In genomic region chr12:19625551-19625950, GRCh38 we compare ENCODE assay signal across 8 cellular contexts.
DNase-seq lines count a peak whose midpoint lies in the region; ATAC-seq and TF ChIP-seq lines count a peak whose summit lies in the region.
"Not testable (repeated sequence)": the region's sequence is repeated elsewhere in the genome, so short reads cannot be mapped to it uniquely, and the experiment has no call there.

No MANE protein-coding gene starts in this region.

- POLR2A ChIA-PET in activated naive CD8-positive, alpha-beta T cell treated with anti-CD3 and anti-CD28 coated beads, Interleukin-2, amount 10 ng/mL, durations not matched to agents 7 days and 5 days (lab: Charles Lee); MCF 10A (lab: Yijun Ruan, JAX): not testable (repeated sequence)

- CTCF ChIA-PET in MCF 10A (lab: Yijun Ruan, JAX), result interaction anchor here (0.7 to 2.2 kb wide), 3 partner anchors 8 to 33 kb away, joined by 3 to 9 read pairs (median 3); no protein-coding TSS in a partner anchor

- not testable (repeated sequence) for H3K4me1 Mint-ChIP-seq in activated naive CD8-positive, alpha-beta T cell treated with anti-CD3 and anti-CD28 coated beads, Interleukin-2, amount 10 ng/mL, durations not matched to agents 7 days and 5 days; MCF 10A (ENCODE audit: insufficient read depth, unreplicated experiment)
- peaks cover 51% of the 10 kb centered on the region for H3K4me1 Mint-ChIP-seq in mesothelial cell of epicardium

- intact Hi-C loops in MCF 10A (cut with micrococcal nuclease), result not testable (repeated sequence)

- DNase-seq in COLO668 (lab: John Stamatoyannopoulos, UW; ENCODE audit: unreplicated experiment) (peak; percentile 20), LHCN-M2 (ENCODE audit: low read depth) (peak; percentile 28), NCI-H69 (lab: John Stamatoyannopoulos, UW) (peak; percentile 13), MCF 10A (ENCODE audit: unreplicated experiment) (peak; percentile 20), fibroblast of pulmonary artery (ENCODE audit: low read depth) (peak; percentile 19), smooth muscle cell of the brain vasculature (ENCODE audit: low read depth, low spot score) (peak; percentile 77)
- DNase-seq in activated naive CD8-positive, alpha-beta T cell treated with anti-CD3 and anti-CD28 coated beads, Interleukin-2, amount 10 ng/mL, durations not matched to agents 7 days and 5 days; mesothelial cell of epicardium (ENCODE audit: low spot score in 2 of 2, unreplicated experiment in 2 of 2): not testable (repeated sequence)

- H3K36me3 Mint-ChIP-seq in activated naive CD8-positive, alpha-beta T cell treated with anti-CD3 and anti-CD28 coated beads, Interleukin-2, amount 10 ng/mL, durations not matched to agents 7 days and 5 days; MCF 10A (ENCODE audit: insufficient read depth, unreplicated experiment); mesothelial cell of epicardium: not testable (repeated sequence)

- not testable (repeated sequence) for H3K9me3 Mint-ChIP-seq in activated naive CD8-positive, alpha-beta T cell treated with anti-CD3 and anti-CD28 coated beads, Interleukin-2, amount 10 ng/mL, durations not matched to agents 7 days and 5 days; MCF 10A (ENCODE audit: unreplicated experiment); mesothelial cell of epicardium

- not testable (repeated sequence) for H3K4me3 ChIP-seq in fibroblast of pulmonary artery (replicated peaks; ENCODE audit: low read depth, low read length)

- H3K27me3 Mint-ChIP-seq in activated naive CD8-positive, alpha-beta T cell treated with anti-CD3 and anti-CD28 coated beads, Interleukin-2, amount 10 ng/mL, durations not matched to agents 7 days and 5 days; MCF 10A (ENCODE audit: insufficient read depth, unreplicated experiment); mesothelial cell of epicardium (ENCODE audit: low read depth): not testable (repeated sequence)

- not testable (repeated sequence) for BruUV-seq in MCF 10A (replicated peaks; lab: Mats Ljungman, UMichigan)

- not testable (repeated sequence) for TF ChIP-seq CTCF in MCF 10A (IDR thresholded peaks at IDR 0.05; ENCODE audit: unreplicated experiment); fibroblast of pulmonary artery (IDR thresholded peaks at IDR 0.05; ENCODE audit: low read length, missing control alignments); mesothelial cell of epicardium (IDR thresholded peaks at IDR 0.05; ENCODE audit: unreplicated experiment)

- peak overlapping the region; percentile 32 for H3K27ac Mint-ChIP-seq in activated naive CD8-positive, alpha-beta T cell treated with anti-CD3 and anti-CD28 coated beads, Interleukin-2, amount 10 ng/mL, durations not matched to agents 7 days and 5 days
- H3K27ac Mint-ChIP-seq in MCF 10A (ENCODE audit: low read depth, unreplicated experiment), result not testable (repeated sequence)
- H3K27ac Mint-ChIP-seq in mesothelial cell of epicardium, result peak overlapping the region; percentile 91

- H3K4me3 Mint-ChIP-seq in activated naive CD8-positive, alpha-beta T cell treated with anti-CD3 and anti-CD28 coated beads, Interleukin-2, amount 10 ng/mL, durations not matched to agents 7 days and 5 days; MCF 10A (ENCODE audit: unreplicated experiment); mesothelial cell of epicardium: not testable (repeated sequence)

- not testable (repeated sequence) for ATAC-seq in activated naive CD8-positive, alpha-beta T cell treated with anti-CD3 and anti-CD28 coated beads, Interleukin-2, amount 10 ng/mL, durations not matched to agents 7 days and 5 days (ENCODE audit: low read depth)
